14 cellular contexts compared by ENCODE assay signal in genomic region chr22:19608114-19608494, GRCh38.
DNase-seq lines count a peak whose midpoint lies in the region; ATAC-seq and TF ChIP-seq lines count a peak whose summit lies in the region.
"Had no signal": no experiment of that assay in that cellular context is flagged by ENCODE, and none has a peak within 500 bp of the region (broad histone marks: within the 10 kb centered on the region; RNA-seq: fewer than 3 reads in every experiment).

No MANE protein-coding gene starts in this region.

- no peaks in the 10 kb centered on the region for H3K79me2 ChIP-seq in trophoblast cell (ENCODE audit: control insufficient read depth, insufficient read depth, low read length, poor library complexity)

- H3K36me3 ChIP-seq in trophoblast cell (ENCODE audit: control insufficient read depth in 1 of 2, insufficient read depth in 2 of 2, low read length in 2 of 2): no peaks in the 10 kb centered on the region
- H3K36me3 ChIP-seq: neutrophil had no signal

- H3K18ac ChIP-seq in trophoblast cell (ENCODE audit: low read length): no peak overlapping the region

- H3K4me3 ChIP-seq in trophoblast cell (ENCODE audit: low read depth, low read length): no peak overlapping the region

- no peak overlapping the region for H2BK12ac ChIP-seq in trophoblast cell (ENCODE audit: low read length)

- no peak overlapping the region for H3K4me3 Mint-ChIP-seq in activated naive CD8-positive, alpha-beta T cell treated with anti-CD3 and anti-CD28 coated beads, Interleukin-2, amount 10 ng/mL, durations not matched to agents 7 days and 5 days
- no peak overlapping the region for H3K4me3 Mint-ChIP-seq in activated naive CD8-positive, alpha-beta T cell treated with anti-CD3 and anti-CD28 coated beads, Interleukin-2, amount 50 U/mL, for 24 hours
- H3K4me3 Mint-ChIP-seq in T-helper 17 cell: peak overlapping the region; percentile 15
- H3K4me3 Mint-ChIP-seq: IgD-negative memory B cell had no signal

- peak overlapping the region; percentile 46 for H3K27ac Mint-ChIP-seq in activated naive CD8-positive, alpha-beta T cell treated with anti-CD3 and anti-CD28 coated beads, Interleukin-2, amount 10 ng/mL, durations not matched to agents 7 days and 5 days
- H3K27ac Mint-ChIP-seq in activated naive CD8-positive, alpha-beta T cell treated with anti-CD3 and anti-CD28 coated beads, Interleukin-2, amount 50 U/mL, for 24 hours: no peak overlapping the region
- H3K27ac Mint-ChIP-seq in T-helper 17 cell: peak overlapping the region; percentile 77
- H3K27ac Mint-ChIP-seq: IgD-negative memory B cell had no signal

- H4K12ac ChIP-seq in trophoblast cell (ENCODE audit: low read depth, low read length): no peak overlapping the region

- no peak for TF ChIP-seq CTCF in foreskin keratinocyte (conservative IDR thresholded peaks at IDR 0.05)

- no peak overlapping the region for H3K9ac ChIP-seq in trophoblast cell (ENCODE audit: low read length)

- H3K27ac ChIP-seq in foreskin keratinocyte: peak overlapping the region; percentile 61
- no peak overlapping the region for H3K27ac ChIP-seq in trophoblast cell (ENCODE audit: low read depth, low read length)
- H3K27ac ChIP-seq: HL-60, neutrophil had no signal

- H3K4me1 ChIP-seq in foreskin keratinocyte: peaks cover 5% of the 10 kb centered on the region
- no peaks in the 10 kb centered on the region for H3K4me1 ChIP-seq in trophoblast cell (ENCODE audit: control insufficient read depth in 1 of 2, insufficient read depth in 2 of 2, low read length in 2 of 2)

- no peaks in the 10 kb centered on the region for H3K79me1 ChIP-seq in trophoblast cell (ENCODE audit: low read length)

- H3K27me3 ChIP-seq in foreskin keratinocyte (no peaks in the 10 kb centered on the region), trophoblast cell (ENCODE audit: insufficient read depth, low read length) (no peaks in the 10 kb centered on the region)

- WGBS in trophoblast cell (ENCODE audit: extremely low coverage, insufficient coverage, insufficient read length): no CpG with 5 or more reads among the region's 2 CpGs

- no peak overlapping the region for H2BK5ac ChIP-seq in trophoblast cell (ENCODE audit: low read depth, low read length, poor library complexity)

- no peak overlapping the region for H3K23ac ChIP-seq in trophoblast cell (ENCODE audit: low read length)

- H3K4ac ChIP-seq in trophoblast cell (ENCODE audit: low read depth, low read length): no peak overlapping the region

- H2AK5ac ChIP-seq in trophoblast cell (ENCODE audit: low read length): no peak overlapping the region

- no peak overlapping the region for H3K14ac ChIP-seq in trophoblast cell (ENCODE audit: low read length)

- H4K8ac ChIP-seq in trophoblast cell (ENCODE audit: low read depth, low read length): no peak overlapping the region

- no peak overlapping the region for H2AFZ ChIP-seq in trophoblast cell (ENCODE audit: insufficient read depth, low read length, poor library complexity)

- intact Hi-C loops in cardiac septum (cut with DNase I): no loop called here

- H3K4me2 ChIP-seq in trophoblast cell (ENCODE audit: low read length): no peak overlapping the region

- H3K9me3 Mint-ChIP-seq in activated naive CD8-positive, alpha-beta T cell treated with anti-CD3 and anti-CD28 coated beads, Interleukin-2, amount 10 ng/mL, durations not matched to agents 7 days and 5 days: no peaks in the 10 kb centered on the region
- no peaks in the 10 kb centered on the region for H3K9me3 Mint-ChIP-seq in activated naive CD8-positive, alpha-beta T cell treated with anti-CD3 and anti-CD28 coated beads, Interleukin-2, amount 50 U/mL, for 24 hours
- H3K9me3 Mint-ChIP-seq: IgD-negative memory B cell had no signal

- POLR2A ChIA-PET in activated naive CD8-positive, alpha-beta T cell treated with anti-CD3 and anti-CD28 coated beads, Interleukin-2, amount 10 ng/mL, durations not matched to agents 7 days and 5 days (lab: Charles Lee): interaction anchor here (1.7 kb wide), 1 partner anchor 11 kb away, joined by 4 read pairs; no protein-coding TSS in a partner anchor

- DNase-seq in activated naive CD8-positive, alpha-beta T cell treated with anti-CD3 and anti-CD28 coated beads, Interleukin-2, amount 10 ng/mL, durations not matched to agents 7 days and 5 days: no peak
- DNase-seq in activated naive CD8-positive, alpha-beta T cell treated with anti-CD3 and anti-CD28 coated beads, Interleukin-2, amount 50 U/mL, for 24 hours: no peak
- DNase-seq in T-helper 17 cell (no peak), foreskin keratinocyte (no peak), trophoblast cell (no peak), left lobe of liver (ENCODE audit: low spot score) (no peak), cardiac septum (ENCODE audit: low spot score) (no peak), NCI-H524 (lab: John Stamatoyannopoulos, UW) (no peak)
- DNase-seq: NCI-H1694, NCI-H446 treated with DMSO at 0.1 percent for 48 hours had no signal

- peaks cover 23% of the 10 kb centered on the region for H3K4me1 Mint-ChIP-seq in activated naive CD8-positive, alpha-beta T cell treated with anti-CD3 and anti-CD28 coated beads, Interleukin-2, amount 10 ng/mL, durations not matched to agents 7 days and 5 days
- peaks cover 54% of the 10 kb centered on the region for H3K4me1 Mint-ChIP-seq in activated naive CD8-positive, alpha-beta T cell treated with anti-CD3 and anti-CD28 coated beads, Interleukin-2, amount 50 U/mL, for 24 hours
- peaks cover 24% of the 10 kb centered on the region for H3K4me1 Mint-ChIP-seq in T-helper 17 cell

- ATAC-seq in activated naive CD8-positive, alpha-beta T cell treated with anti-CD3 and anti-CD28 coated beads, Interleukin-2, amount 10 ng/mL, durations not matched to agents 7 days and 5 days (ENCODE audit: low read depth): no peak
- ATAC-seq in activated naive CD8-positive, alpha-beta T cell treated with anti-CD3 and anti-CD28 coated beads, Interleukin-2, amount 50 U/mL, for 24 hours: no peak
- no peak for ATAC-seq in T-helper 17 cell
- no peak for ATAC-seq in foreskin keratinocyte
- ATAC-seq in left lobe of liver: no peak
- ATAC-seq: SK-N-SH treated with all-trans-retinoic acid at 6 μM for 48 hours had no signal

- H3K36me3 Mint-ChIP-seq in activated naive CD8-positive, alpha-beta T cell treated with anti-CD3 and anti-CD28 coated beads, Interleukin-2, amount 10 ng/mL, durations not matched to agents 7 days and 5 days: no peaks in the 10 kb centered on the region
- H3K36me3 Mint-ChIP-seq in activated naive CD8-positive, alpha-beta T cell treated with anti-CD3 and anti-CD28 coated beads, Interleukin-2, amount 50 U/mL, for 24 hours (ENCODE audit: low read depth): no peaks in the 10 kb centered on the region
- H3K36me3 Mint-ChIP-seq in T-helper 17 cell (ENCODE audit: low read depth): no peaks in the 10 kb centered on the region
- H3K36me3 Mint-ChIP-seq: IgD-negative memory B cell had no signal

- H2BK120ac ChIP-seq in trophoblast cell (ENCODE audit: insufficient read depth, low read length, poor library complexity): no peak overlapping the region

- peaks cover 4% of the 10 kb centered on the region for H3K27me3 Mint-ChIP-seq in activated naive CD8-positive, alpha-beta T cell treated with anti-CD3 and anti-CD28 coated beads, Interleukin-2, amount 10 ng/mL, durations not matched to agents 7 days and 5 days
- H3K27me3 Mint-ChIP-seq in activated naive CD8-positive, alpha-beta T cell treated with anti-CD3 and anti-CD28 coated beads, Interleukin-2, amount 50 U/mL, for 24 hours: no peaks in the 10 kb centered on the region
- H3K27me3 Mint-ChIP-seq in T-helper 17 cell: no peaks in the 10 kb centered on the region

- no peak overlapping the region for H4K91ac ChIP-seq in trophoblast cell (ENCODE audit: low read depth, low read length)

- H3K9me3 ChIP-seq in T-helper 17 cell (ENCODE audit: control insufficient read depth, low read length, poor library complexity, severe bottlenecking) (no peaks in the 10 kb centered on the region), trophoblast cell (ENCODE audit: insufficient read depth, low read depth, low read length) (peaks cover 4% of the 10 kb centered on the region)
- H3K9me3 ChIP-seq: neutrophil had no signal
